Comparison of ENCODE assay signal across 10 cellular contexts in the genomic region with DNA sequence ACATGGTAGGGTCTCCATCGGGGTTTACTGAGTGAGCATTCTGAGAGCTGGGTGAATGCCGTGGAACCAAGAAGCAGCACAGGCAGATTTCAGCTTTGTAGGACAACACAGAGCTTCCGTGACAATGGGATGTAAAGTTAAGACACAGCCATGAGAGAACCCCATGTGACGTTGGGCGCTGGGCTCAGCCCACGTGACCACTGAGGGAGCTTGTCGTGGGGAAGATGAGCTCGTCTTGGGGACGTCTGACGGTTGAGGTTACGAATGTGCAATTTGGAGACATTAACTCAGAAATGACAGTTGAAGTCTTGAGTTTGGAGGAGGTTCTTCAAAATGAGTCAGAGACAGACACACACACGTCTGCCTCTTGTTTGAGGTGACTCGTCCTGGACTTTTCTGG. TPM values are rescaled to one million over a fixed set of nuclear protein-coding genes. Genes with fewer than 3 reads are reported as not detected.
A peak's percentile ranks its signal among the peaks of the same experiment; 100 is the strongest.
DNase-seq lines count a peak whose midpoint lies in the region; ATAC-seq and TF ChIP-seq lines count a peak whose summit lies in the region.
"Not testable (repeated sequence)": the region's sequence is repeated elsewhere in the genome, so short reads cannot be mapped to it uniquely, and the experiment has no call there.
"Had no signal": no experiment of that assay in that cellular context is flagged by ENCODE, and none has a peak within 500 bp of the region (broad histone marks: within the 10 kb centered on the region; RNA-seq: fewer than 3 reads in every experiment).

No MANE protein-coding gene starts in this region.

- peaks cover 50% of the 10 kb centered on the region for H3K36me3 Mint-ChIP-seq in activated T-helper 2 cell treated with anti-CD3 and anti-CD28 coated beads, Interferon-gamma antibody, Interleukin-2, Interleukin-4, amounts not matched to agents 10 μg/mL and 5 μg/mL and 100 μg/mL, durations not matched to agents 14 hours and 24 hours and 36 hours (ENCODE audit: low read depth)
- H3K36me3 Mint-ChIP-seq in central memory CD8-positive, alpha-beta T cell (ENCODE audit: insufficient read depth) = peaks cover 40% of the 10 kb centered on the region
- H3K36me3 Mint-ChIP-seq in stimulated activated naive CD8-positive, alpha-beta T cell treated with anti-CD3 and anti-CD28 coated beads, Interleukin-15, Interleukin-2, amounts not matched to agents 100 ng/mL and 50 ng/mL, for 24 hours (ENCODE audit: low read depth) = peaks cover 26% of the 10 kb centered on the region

- intact Hi-C loops in activated T-helper 2 cell treated with anti-CD3 and anti-CD28 coated beads, Interferon-gamma antibody, Interleukin-2, Interleukin-4, amounts not matched to agents 10 μg/mL and 5 μg/mL and 100 μg/mL, durations not matched to agents 14 hours and 24 hours and 36 hours (cut with micrococcal nuclease) = not testable (repeated sequence)

- TF ChIP-seq CTCF in NB4 (IDR thresholded peaks at IDR 0.05; ENCODE audit: low read depth, low read length) = not testable (repeated sequence)

- ATAC-seq in central memory CD8-positive, alpha-beta T cell (replicated peaks; ENCODE audit: extremely low read depth, poor library complexity, severe bottlenecking) = peak; percentile 25

- H3K27ac Mint-ChIP-seq in activated T-helper 2 cell treated with anti-CD3 and anti-CD28 coated beads, Interferon-gamma antibody, Interleukin-2, Interleukin-4, amounts not matched to agents 10 μg/mL and 5 μg/mL and 100 μg/mL, durations not matched to agents 14 hours and 24 hours and 36 hours = peak overlapping the region; percentile 87
- H3K27ac Mint-ChIP-seq in central memory CD8-positive, alpha-beta T cell (ENCODE audit: low read depth) = not testable (repeated sequence)
- H3K27ac Mint-ChIP-seq in stimulated activated naive CD8-positive, alpha-beta T cell treated with anti-CD3 and anti-CD28 coated beads, Interleukin-15, Interleukin-2, amounts not matched to agents 100 ng/mL and 50 ng/mL, for 24 hours = peak overlapping the region; percentile 59

- DNase-seq in NB4 (ENCODE audit: low read depth) (peak; percentile 31), islet precursor cell (peak; percentile 26)
- DNase-seq in activated CD4-positive, alpha-beta T cell treated with anti-CD3 and anti-CD28 coated beads for 48 hours = peak; percentile 70
- peak; percentile 83 for DNase-seq in activated CD8-positive, alpha-beta memory T cell treated with anti-CD3 and anti-CD28 coated beads, Interleukin-2, amount 50 U/mL, for 48 hours
- DNase-seq in activated T-helper 2 cell treated with anti-CD3 and anti-CD28 coated beads, Interferon-gamma antibody, Interleukin-2, Interleukin-4, amounts not matched to agents 10 μg/mL and 5 μg/mL and 100 μg/mL, durations not matched to agents 14 hours and 24 hours and 36 hours (ENCODE audit: low spot score) = peak; percentile 50
- not testable (repeated sequence) for DNase-seq in central memory CD8-positive, alpha-beta T cell (ENCODE audit: low spot score in 2 of 2)
- DNase-seq in stimulated activated CD4-positive, alpha-beta T cell treated with anti-CD3 and anti-CD28 coated beads, Interleukin-4, amount 100 ng/mL, for 24 hours = peak; percentile 23

- not testable (repeated sequence) for TF ChIP-seq POLR2A in NB4 (IDR thresholded peaks at IDR 0.05; ENCODE audit: extremely low read depth, insufficient read length)

- not testable (repeated sequence) for H3K27me3 Mint-ChIP-seq in activated T-helper 2 cell treated with anti-CD3 and anti-CD28 coated beads, Interferon-gamma antibody, Interleukin-2, Interleukin-4, amounts not matched to agents 10 μg/mL and 5 μg/mL and 100 μg/mL, durations not matched to agents 14 hours and 24 hours and 36 hours (ENCODE audit: low read depth); central memory CD8-positive, alpha-beta T cell; stimulated activated naive CD8-positive, alpha-beta T cell treated with anti-CD3 and anti-CD28 coated beads, Interleukin-15, Interleukin-2, amounts not matched to agents 100 ng/mL and 50 ng/mL, for 24 hours

- H3K9me3 Mint-ChIP-seq in activated T-helper 2 cell treated with anti-CD3 and anti-CD28 coated beads, Interferon-gamma antibody, Interleukin-2, Interleukin-4, amounts not matched to agents 10 μg/mL and 5 μg/mL and 100 μg/mL, durations not matched to agents 14 hours and 24 hours and 36 hours; central memory CD8-positive, alpha-beta T cell; stimulated activated naive CD8-positive, alpha-beta T cell treated with anti-CD3 and anti-CD28 coated beads, Interleukin-15, Interleukin-2, amounts not matched to agents 100 ng/mL and 50 ng/mL, for 24 hours: not testable (repeated sequence)

- not testable (repeated sequence) for H3K4me3 ChIP-seq in NB4 (ENCODE audit: low read depth, low read length)

- H3K4me1 Mint-ChIP-seq in activated T-helper 2 cell treated with anti-CD3 and anti-CD28 coated beads, Interferon-gamma antibody, Interleukin-2, Interleukin-4, amounts not matched to agents 10 μg/mL and 5 μg/mL and 100 μg/mL, durations not matched to agents 14 hours and 24 hours and 36 hours (ENCODE audit: low read depth); central memory CD8-positive, alpha-beta T cell; stimulated activated naive CD8-positive, alpha-beta T cell treated with anti-CD3 and anti-CD28 coated beads, Interleukin-15, Interleukin-2, amounts not matched to agents 100 ng/mL and 50 ng/mL, for 24 hours (ENCODE audit: low read depth): not testable (repeated sequence)

- H3K4me3 Mint-ChIP-seq in activated T-helper 2 cell treated with anti-CD3 and anti-CD28 coated beads, Interferon-gamma antibody, Interleukin-2, Interleukin-4, amounts not matched to agents 10 μg/mL and 5 μg/mL and 100 μg/mL, durations not matched to agents 14 hours and 24 hours and 36 hours (ENCODE audit: low read depth); central memory CD8-positive, alpha-beta T cell; stimulated activated naive CD8-positive, alpha-beta T cell treated with anti-CD3 and anti-CD28 coated beads, Interleukin-15, Interleukin-2, amounts not matched to agents 100 ng/mL and 50 ng/mL, for 24 hours: not testable (repeated sequence)

RNA-seq across cellular contexts. Expression of a gene that starts 51.5 kb away (rescaled TPM):
- 3.9 and 5.0 TPM in 2 replicates for total RNA-seq in activated T-helper 2 cell treated with anti-CD3 and anti-CD28 coated beads, Interferon-gamma antibody, Interleukin-2, Interleukin-4, amounts not matched to agents 10 μg/mL and 5 μg/mL and 100 μg/mL, durations not matched to agents 14 hours and 24 hours and 36 hours
- total RNA-seq: GM23338, HT1080 had no signal
